8 cellular contexts compared by ENCODE assay signal in genomic region chr11:9972917-9973504, GRCh38.
A peak's percentile ranks its signal among the peaks of the same experiment; 100 is the strongest.
DNase-seq lines count a peak whose midpoint lies in the region; ATAC-seq and TF ChIP-seq lines count a peak whose summit lies in the region.

No MANE protein-coding gene starts in this region.

- no peaks in the 10 kb centered on the region for H3K27me3 ChIP-seq in OCI-LY1 (ENCODE audit: insufficient read depth, low read length)
- H3K27me3 ChIP-seq in transverse colon, result no peaks in the 10 kb centered on the region

- DNase-seq in NCI-H510A treated with DMSO at 0.1 percent for 48 hours (lab: John Stamatoyannopoulos, UW) (peak; percentile 2), NCI-H510A (lab: John Stamatoyannopoulos, UW) (no peak), cardiac fibroblast (ENCODE audit: low read depth in 2 of 2) (peak; percentile 80 to 81), left lobe of liver (ENCODE audit: low spot score) (no peak), transverse colon (no peak)

- intact Hi-C loops in transverse colon (cut with DNase I; ENCODE audit: low total_unique reads), result loop anchor here (5.0 to 10.0 kb wide), 2 partner anchors 216 to 332 kb away; partner anchors contain the start of gene ADM

- ATAC-seq in HG02623 (IDR thresholded peaks at IDR 0.05; ENCODE audit: unreplicated experiment) (peak; percentile 53), left lobe of liver (peak; percentile 93), HG02571 (IDR thresholded peaks at IDR 0.05; ENCODE audit: unreplicated experiment) (no peak)

- no peak overlapping the region for H3K4me3 ChIP-seq in OCI-LY1 (ENCODE audit: low read depth, low read length, poor library complexity, severe bottlenecking)
- no peak overlapping the region for H3K4me3 ChIP-seq in cardiac fibroblast (replicated peaks in 1 of 2; ENCODE audit: low read depth in 2 of 2, low read length in 2 of 2)
- H3K4me3 ChIP-seq in transverse colon, result no peak overlapping the region

- no peak overlapping the region for H3K4me2 ChIP-seq in OCI-LY1 (ENCODE audit: low read length)

- no peaks in the 10 kb centered on the region for H3K36me3 ChIP-seq in OCI-LY1 (ENCODE audit: insufficient read depth, low read length)
- no peaks in the 10 kb centered on the region for H3K36me3 ChIP-seq in transverse colon

- H3K4me1 ChIP-seq in OCI-LY1 (ENCODE audit: insufficient read depth, low read length, severe bottlenecking) (no peaks in the 10 kb centered on the region), transverse colon (no peaks in the 10 kb centered on the region)

- TF ChIP-seq EP300 in transverse colon (IDR thresholded peaks at IDR 0.05; ENCODE audit: low read depth), result no peak

- H3K79me2 ChIP-seq in OCI-LY1 (ENCODE audit: insufficient read depth, low read length), result no peaks in the 10 kb centered on the region

- TF ChIP-seq CTCF in OCI-LY1 (IDR thresholded peaks at IDR 0.05; ENCODE audit: low read length), result peak; percentile 84
- TF ChIP-seq CTCF in cardiac fibroblast (IDR thresholded peaks at IDR 0.05; ENCODE audit: low read depth, low read length), result peak; percentile 62
- TF ChIP-seq CTCF in transverse colon (IDR thresholded peaks at IDR 0.05), result peak; percentile 63 to 65 (median 64)

- TF ChIP-seq POLR2A in transverse colon (IDR thresholded peaks at IDR 0.05), result no peak

- H4K20me1 ChIP-seq in OCI-LY1 (ENCODE audit: insufficient read depth, low read length), result no peaks in the 10 kb centered on the region

- 0 out of 2 replicates have a peak, but pooled peaks cover 2% of the 10 kb centered on the region for H3F3A ChIP-seq in OCI-LY1 (ENCODE audit: insufficient read depth, low read length)

- 33 to 34% methylated on average over 7 of the region's 7 CpGs for WGBS in transverse colon (ENCODE audit: low coverage in 1 of 2), 2 donors

- H3K9ac ChIP-seq in OCI-LY1 (ENCODE audit: low read length), result no peak overlapping the region

- H3K9me2 ChIP-seq in OCI-LY1 (ENCODE audit: low read depth, low read length), result no peaks in the 10 kb centered on the region

- H3K9me3 ChIP-seq in OCI-LY1 (ENCODE audit: low read length), result no peaks in the 10 kb centered on the region
- H3K9me3 ChIP-seq in transverse colon, result no peaks in the 10 kb centered on the region

- H2AFZ ChIP-seq in OCI-LY1 (ENCODE audit: low read length), result no peak overlapping the region

- H3K27ac ChIP-seq in OCI-LY1 (ENCODE audit: low read depth, low read length, poor library complexity, severe bottlenecking) (no peak overlapping the region), transverse colon (no peak overlapping the region)

- in situ Hi-C loops in transverse colon (cut with MboI; ENCODE audit: low pct_ligation_motif_present in 1 of 4, low pct_unique_long_range_greater_than_20kb in 1 of 4, low sequenced_read_pairs in 3 of 4), result loop anchor here (10.0 to 25.0 kb wide), 2 partner anchors 208 to 211 kb away; no protein-coding TSS in a partner anchor

Comparison
In these comparisons a context has a peak if more than half of its experiments do, and no peak if none do; other contexts are left out.
1. DNase-seq: peak in NCI-H510A treated with DMSO at 0.1 percent for 48 hours (single experiment) and cardiac fibroblast (2 of 2); none in NCI-H510A (single experiment), left lobe of liver (single experiment) and transverse colon (single experiment).
2. Peak in every context shown above with its lines, with median percentiles within 50 percentile points of each other: CTCF ChIP-seq.